Comparison of ENCODE assay signal across 17 cellular contexts in the genomic region with DNA sequence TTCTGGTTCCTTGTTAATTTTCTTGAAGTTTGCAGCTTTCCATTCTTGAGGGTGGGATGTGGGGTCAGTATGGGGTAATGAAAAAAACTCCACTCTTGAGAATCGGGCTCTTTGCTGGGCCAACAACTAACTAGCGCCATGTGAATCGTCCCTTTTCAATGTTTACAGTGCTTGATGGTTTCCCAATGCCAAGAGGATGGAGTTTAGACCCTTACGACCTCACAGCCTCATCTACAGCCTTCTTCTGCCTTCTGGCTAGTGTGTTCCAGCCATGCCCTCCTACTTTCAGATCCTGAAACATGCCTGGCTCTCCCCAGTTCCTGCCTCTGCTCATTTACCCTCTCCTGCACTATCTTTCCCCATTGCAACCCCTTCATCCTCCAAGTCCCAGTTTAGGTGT. TPM values are rescaled to one million over a fixed set of nuclear protein-coding genes. Genes with fewer than 3 reads are reported as not detected.
DNase-seq lines count a peak whose midpoint lies in the region; ATAC-seq and TF ChIP-seq lines count a peak whose summit lies in the region.
"Had no signal": no experiment of that assay in that cellular context is flagged by ENCODE, and none has a peak within 500 bp of the region (broad histone marks: within the 10 kb centered on the region; RNA-seq: fewer than 3 reads in every experiment).

No MANE protein-coding gene starts in this region.

- ATAC-seq in stimulated activated naive CD8-positive, alpha-beta T cell treated with anti-CD3 and anti-CD28 coated beads, Interleukin-15, Interleukin-2, amounts not matched to agents 100 U/mL and 50 U/mL, for 24 hours, result no peak
- ATAC-seq in naive thymus-derived CD8-positive, alpha-beta T cell, result no peak
- ATAC-seq: GM23338, Right ventricle myocardium inferior had no signal

- H3K9me3 Mint-ChIP-seq in stimulated activated naive CD8-positive, alpha-beta T cell treated with anti-CD3 and anti-CD28 coated beads, Interleukin-15, Interleukin-2, amounts not matched to agents 100 ng/mL and 50 ng/mL, for 24 hours, result no peaks in the 10 kb centered on the region
- peaks cover 4% of the 10 kb centered on the region for H3K9me3 Mint-ChIP-seq in type B pancreatic cell
- no peaks in the 10 kb centered on the region for H3K9me3 Mint-ChIP-seq in naive thymus-derived CD8-positive, alpha-beta T cell
- H3K9me3 Mint-ChIP-seq: GM23338, IgD-negative memory B cell had no signal

- no peaks in the 10 kb centered on the region for H3K27me3 Mint-ChIP-seq in stimulated activated naive CD8-positive, alpha-beta T cell treated with anti-CD3 and anti-CD28 coated beads, Interleukin-15, Interleukin-2, amounts not matched to agents 100 ng/mL and 50 ng/mL, for 24 hours
- no peaks in the 10 kb centered on the region for H3K27me3 Mint-ChIP-seq in type B pancreatic cell
- peaks cover 0 to 8% (median 1%) of the 10 kb centered on the region in 5 donors for H3K27me3 Mint-ChIP-seq in naive thymus-derived CD8-positive, alpha-beta T cell

- H3K4me1 ChIP-seq in hepatocyte (ENCODE audit: insufficient read depth) (peaks cover 20% of the 10 kb centered on the region), testis (no peaks in the 10 kb centered on the region)

- H3K4me2 ChIP-seq in hepatocyte, result peak overlapping the region; percentile 20
- H3K4me2 ChIP-seq: GM23338 had no signal

- no peak for DNase-seq in stimulated activated naive CD8-positive, alpha-beta T cell treated with anti-CD3 and anti-CD28 coated beads, Interleukin-15, Interleukin-2, amounts not matched to agents 100 U/mL and 50 U/mL, for 24 hours
- DNase-seq in hepatocyte (ENCODE audit: low spot score), result no peak
- DNase-seq in type B pancreatic cell (ENCODE audit: extremely low spot score, unreplicated experiment), result no peak
- DNase-seq in naive thymus-derived CD8-positive, alpha-beta T cell, result no peak
- no peak for DNase-seq in HT-29 (ENCODE audit: low spot score)
- DNase-seq in testis, result no peak
- DNase-seq: COR-L47, NCI-H1092, NCI-H345, NCI-H526 treated with DMSO at 0.1 percent for 48 hours had no signal

- 66% methylated on average over 4 of the region's 4 CpGs for WGBS in hepatocyte (ENCODE audit: low lambda C conversion rate, missing lambda C conversion rate)
- 60 to 74% methylated on average over 4 of the region's 4 CpGs for WGBS in testis, 2 donors

- no peaks in the 10 kb centered on the region for H3K36me3 Mint-ChIP-seq in stimulated activated naive CD8-positive, alpha-beta T cell treated with anti-CD3 and anti-CD28 coated beads, Interleukin-15, Interleukin-2, amounts not matched to agents 100 ng/mL and 50 ng/mL, for 24 hours (ENCODE audit: low read depth)
- H3K36me3 Mint-ChIP-seq in type B pancreatic cell, result no peaks in the 10 kb centered on the region
- H3K36me3 Mint-ChIP-seq in naive thymus-derived CD8-positive, alpha-beta T cell, result no peaks in the 10 kb centered on the region
- H3K36me3 Mint-ChIP-seq: IgD-negative memory B cell had no signal

- no peak overlapping the region for H3K4me3 Mint-ChIP-seq in stimulated activated naive CD8-positive, alpha-beta T cell treated with anti-CD3 and anti-CD28 coated beads, Interleukin-15, Interleukin-2, amounts not matched to agents 100 ng/mL and 50 ng/mL, for 24 hours
- H3K4me3 Mint-ChIP-seq in type B pancreatic cell, result peak overlapping the region; percentile 2
- H3K4me3 Mint-ChIP-seq in naive thymus-derived CD8-positive, alpha-beta T cell, result no peak overlapping the region
- H3K4me3 Mint-ChIP-seq: GM23338, IgD-negative memory B cell had no signal

- H3K9me2 ChIP-seq in hepatocyte (replicated peaks; ENCODE audit: insufficient read depth), result no peaks in the 10 kb centered on the region

- H3K27ac Mint-ChIP-seq in stimulated activated naive CD8-positive, alpha-beta T cell treated with anti-CD3 and anti-CD28 coated beads, Interleukin-15, Interleukin-2, amounts not matched to agents 100 ng/mL and 50 ng/mL, for 24 hours, result peak overlapping the region; percentile 2
- peak overlapping the region; percentile 76 for H3K27ac Mint-ChIP-seq in type B pancreatic cell
- no peak overlapping the region for H3K27ac Mint-ChIP-seq in naive thymus-derived CD8-positive, alpha-beta T cell
- H3K27ac Mint-ChIP-seq: GM23338 had no signal

- intact Hi-C loops in testis (cut with DNase I; ENCODE audit: low total_unique reads), result no loop called here

- no peak overlapping the region for H2AFZ ChIP-seq in hepatocyte
- H2AFZ ChIP-seq: GM23338 had no signal

- TF ChIP-seq CTCF in VCaP (conservative IDR thresholded peaks at IDR 0.05) (no peak), hepatocyte (IDR thresholded peaks at IDR 0.05; ENCODE audit: poor library complexity) (no peak), type B pancreatic cell (conservative IDR thresholded peaks at IDR 0.05) (no peak), testis (IDR thresholded peaks at IDR 0.05) (no peak)

- peaks cover 3% of the 10 kb centered on the region for H3K4me1 Mint-ChIP-seq in stimulated activated naive CD8-positive, alpha-beta T cell treated with anti-CD3 and anti-CD28 coated beads, Interleukin-15, Interleukin-2, amounts not matched to agents 100 ng/mL and 50 ng/mL, for 24 hours (ENCODE audit: low read depth)
- H3K4me1 Mint-ChIP-seq in type B pancreatic cell (ENCODE audit: unreplicated experiment), result peaks cover 18% of the 10 kb centered on the region
- no peaks in the 10 kb centered on the region for H3K4me1 Mint-ChIP-seq in naive thymus-derived CD8-positive, alpha-beta T cell
- H3K4me1 Mint-ChIP-seq: GM23338, IgD-negative memory B cell had no signal

- POLR2A ChIA-PET in naive thymus-derived CD8-positive, alpha-beta T cell (lab: Charles Lee), result no interaction called here

- no peaks in the 10 kb centered on the region for H3K36me3 ChIP-seq in hepatocyte (replicated peaks; ENCODE audit: insufficient read depth, low read depth)
- no peaks in the 10 kb centered on the region for H3K36me3 ChIP-seq in testis (ENCODE audit: low read depth, missing control alignments)

- H3K79me2 ChIP-seq in hepatocyte, result no peaks in the 10 kb centered on the region

- no peaks in the 10 kb centered on the region for H3K9me3 ChIP-seq in hepatocyte (ENCODE audit: low read depth)
- no peaks in the 10 kb centered on the region for H3K9me3 ChIP-seq in testis

- H3K27ac ChIP-seq in VCaP (peak overlapping the region; percentile 20), hepatocyte (peak overlapping the region; percentile 66), testis (no peak overlapping the region)
- H3K27ac ChIP-seq: C4-2B, SK-N-MC had no signal

- no peaks in the 10 kb centered on the region for H3K27me3 ChIP-seq in hepatocyte
- H3K27me3 ChIP-seq in testis, result no peaks in the 10 kb centered on the region

- no peaks in the 10 kb centered on the region for H4K20me1 ChIP-seq in hepatocyte (ENCODE audit: insufficient read depth, poor library complexity, severe bottlenecking)

- no peak overlapping the region for H3K4me3 ChIP-seq in hepatocyte
- no peak overlapping the region for H3K4me3 ChIP-seq in testis
- H3K4me3 ChIP-seq: GM23338, SK-N-MC had no signal

- no peak for TF ChIP-seq POLR2A in testis (IDR thresholded peaks at IDR 0.05)

RNA-seq across cellular contexts. Expression of a gene that starts 20.8 kb away (rescaled TPM):
- total RNA-seq in hepatocyte (177 and 195 TPM in 2 replicates), type B pancreatic cell (ENCODE audit: low replicate concordance) (239 and 388 TPM in 2 replicates), testis (100 to 1,000 TPM; 241 to 260 TPM)
- polyA plus RNA-seq in hepatocyte (140 and 169 TPM in 2 replicates), testis (ENCODE audit: insufficient read depth, low read depth, low replicate concordance) (195 TPM)
- 100 to 1,000 TPM; 114 to 115 TPM for total RNA-seq in naive thymus-derived CD8-positive, alpha-beta T cell
- 10 to 100 TPM; 29.9 to 42.2 (median 32.9) TPM for polyA plus RNA-seq in naive thymus-derived CD8-positive, alpha-beta T cell
- 35.6 and 37.2 TPM in 2 replicates for total RNA-seq in HT-29 (2014; rRNA removed; shearing (Covaris generic))

Comparison
In these comparisons a context has a peak if more than half of its experiments do, and no peak if none do; other contexts are left out.
1. H3K27ac Mint-ChIP-seq: peak in stimulated activated naive CD8-positive, alpha-beta T cell treated with anti-CD3 and anti-CD28 coated beads, Interleukin-15, Interleukin-2, amounts not matched to agents 100 ng/mL and 50 ng/mL, for 24 hours (single experiment) and type B pancreatic cell (single experiment); none in naive thymus-derived CD8-positive, alpha-beta T cell (0 of 10).
2. H3K27ac ChIP-seq: peak in VCaP (single experiment) and hepatocyte (single experiment); none in testis (0 of 2).